Comparison of ENCODE assay signal across 20 cellular contexts in the genomic region with DNA sequence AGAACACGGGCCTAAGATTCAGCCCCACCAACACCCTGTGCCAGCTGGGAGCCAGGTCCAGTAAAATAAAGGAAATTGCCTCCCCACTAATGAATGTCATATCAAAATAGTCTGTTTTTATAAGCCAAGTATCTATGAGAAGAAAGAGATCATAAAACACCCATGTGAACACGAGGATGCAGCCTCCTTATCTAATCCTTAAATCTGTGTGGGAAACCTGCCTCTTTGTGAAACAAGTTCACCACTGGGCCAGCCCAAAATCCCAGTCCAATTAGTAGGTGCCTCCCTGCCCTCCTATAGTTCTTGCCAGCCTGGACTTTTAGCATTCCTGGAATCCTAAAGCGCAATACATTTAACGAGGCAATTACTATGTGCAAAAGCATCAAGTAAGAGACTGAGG. TPM values are rescaled to one million over a fixed set of nuclear protein-coding genes. Genes with fewer than 3 reads are reported as not detected.
DNase-seq lines count a peak whose midpoint lies in the region; ATAC-seq and TF ChIP-seq lines count a peak whose summit lies in the region.
"Had no signal": no experiment of that assay in that cellular context is flagged by ENCODE, and none has a peak within 500 bp of the region (broad histone marks: within the 10 kb centered on the region; RNA-seq: fewer than 3 reads in every experiment).

No MANE protein-coding gene starts in this region.

- no peak overlapping the region for H3K4me2 ChIP-seq in neural progenitor cell
- H3K4me2 ChIP-seq: GM23338 had no signal

- H3K36me3 ChIP-seq in A673 (ENCODE audit: insufficient read depth, low read length, poor library complexity, severe bottlenecking) (no peaks in the 10 kb centered on the region), neural progenitor cell (no peaks in the 10 kb centered on the region), breast epithelium (no peaks in the 10 kb centered on the region)

- POLR2A ChIA-PET in A673 (lab: Charles Lee; ENCODE audit: low non-redundant PET) (no interaction called here), HEK293T (lab: Yijun Ruan, JAX) (no interaction called here)

- CTCF ChIA-PET in A673 (lab: Charles Lee), result no interaction called here
- CTCF ChIA-PET in HEK293T (lab: Yijun Ruan, JAX), result interaction anchor here (0.9 to 1.0 kb wide), 2 partner anchors 20 to 667 kb away, joined by 3 read pairs; no protein-coding TSS in a partner anchor

- H4K20me1 ChIP-seq in neural progenitor cell (ENCODE audit: low read depth), result no peaks in the 10 kb centered on the region

- intact Hi-C loops in A673 (cut with micrococcal nuclease; ENCODE audit: unreplicated experiment), result no loop called here
- intact Hi-C loops in breast epithelium (cut with DNase I; ENCODE audit: low total_unique reads), result no loop called here

- H3K27ac ChIP-seq in A673 (ENCODE audit: low read depth, low read length, poor library complexity, severe bottlenecking), result no peak overlapping the region
- no peak overlapping the region for H3K27ac ChIP-seq in neural progenitor cell
- H3K27ac ChIP-seq in breast epithelium, result no peak overlapping the region
- H3K27ac ChIP-seq: BLaER1 treated with 17β-estradiol and CSF1 and Interleukin-3, amounts not matched to agents 10 nM and 100 nM had no signal

- H3K36me3 Mint-ChIP-seq in central memory CD8-positive, alpha-beta T cell (ENCODE audit: insufficient read depth), result no peaks in the 10 kb centered on the region
- no peaks in the 10 kb centered on the region for H3K36me3 Mint-ChIP-seq in neural progenitor cell

- peak; percentile 24 for DNase-seq in A673 (ENCODE audit: low spot score)
- DNase-seq in EH (ENCODE audit: low read depth), result peak; percentile 19
- DNase-seq in central memory CD8-positive, alpha-beta T cell (ENCODE audit: low spot score in 2 of 2), result no peak
- peak; percentile 45 for DNase-seq in neural progenitor cell (ENCODE audit: low spot score)
- DNase-seq in breast epithelium (ENCODE audit: low spot score in 2 of 2), result no peak
- no peak for DNase-seq in HEK293T (ENCODE audit: extremely low spot score)
- DNase-seq: 8988T; Caco-2; CD8-positive, alpha-beta memory T cell; DMS79 treated with DMSO at 0.1 percent for 48 hours; EL; HCEC 1CT; IMR-90 had no signal

- H3K4me3 Mint-ChIP-seq in central memory CD8-positive, alpha-beta T cell, result no peak overlapping the region
- no peak overlapping the region for H3K4me3 Mint-ChIP-seq in neural progenitor cell
- H3K4me3 Mint-ChIP-seq: B cell; CD8-positive, alpha-beta memory T cell; GM23338 had no signal

- H3K27me3 Mint-ChIP-seq in central memory CD8-positive, alpha-beta T cell, result no peaks in the 10 kb centered on the region
- no peaks in the 10 kb centered on the region for H3K27me3 Mint-ChIP-seq in neural progenitor cell (ENCODE audit: insufficient read depth, low read depth)
- H3K27me3 Mint-ChIP-seq: B cell; CD8-positive, alpha-beta memory T cell had no signal

- no TSS peak for BruUV-seq in A673 (replicated peaks; lab: Mats Ljungman, UMichigan)

- H3K27ac Mint-ChIP-seq in central memory CD8-positive, alpha-beta T cell (ENCODE audit: low read depth), result peak overlapping the region; percentile 17
- H3K27ac Mint-ChIP-seq in neural progenitor cell, result no peak overlapping the region
- H3K27ac Mint-ChIP-seq: B cell, GM23338 had no signal

- no peaks in the 10 kb centered on the region for H3K9me3 Mint-ChIP-seq in central memory CD8-positive, alpha-beta T cell
- H3K9me3 Mint-ChIP-seq in neural progenitor cell, result no peaks in the 10 kb centered on the region
- H3K9me3 Mint-ChIP-seq: CD8-positive, alpha-beta memory T cell; GM23338 had no signal

- no peaks in the 10 kb centered on the region for H3K27me3 ChIP-seq in A673 (replicated peaks; ENCODE audit: insufficient read depth, low read depth, low read length, poor library complexity)
- no peaks in the 10 kb centered on the region for H3K27me3 ChIP-seq in neural progenitor cell
- no peaks in the 10 kb centered on the region for H3K27me3 ChIP-seq in breast epithelium
- H3K27me3 ChIP-seq: BLaER1 treated with 17β-estradiol and CSF1 and Interleukin-3, amounts not matched to agents 10 nM and 100 nM had no signal

- H3K4me3 ChIP-seq in A673 (ENCODE audit: low read depth, low read length, poor library complexity, severe bottlenecking), result no peak overlapping the region
- no peak overlapping the region for H3K4me3 ChIP-seq in neural progenitor cell
- H3K4me3 ChIP-seq in breast epithelium, result no peak overlapping the region
- H3K4me3 ChIP-seq: BLaER1 treated with 17β-estradiol and CSF1 and Interleukin-3, amounts not matched to agents 10 nM and 100 nM; GM12878; GM23338; K562 had no signal

- peaks cover 30% of the 10 kb centered on the region for H3K4me1 Mint-ChIP-seq in central memory CD8-positive, alpha-beta T cell
- H3K4me1 Mint-ChIP-seq in neural progenitor cell, result peaks cover 8% of the 10 kb centered on the region
- H3K4me1 Mint-ChIP-seq: GM23338 had no signal

- H3F3A ChIP-seq in neural progenitor cell (ENCODE audit: low read depth), result peaks cover 4% of the 10 kb centered on the region

- H3K9ac ChIP-seq in neural progenitor cell, result no peak overlapping the region
- H3K9ac ChIP-seq: BLaER1 treated with 17β-estradiol and CSF1 and Interleukin-3, amounts not matched to agents 10 nM and 100 nM had no signal

- no peak for TF ChIP-seq POLR2A in breast epithelium (IDR thresholded peaks at IDR 0.05)

- H3K9me3 ChIP-seq in A673 (ENCODE audit: low read depth, low read length, poor library complexity, severe bottlenecking) (no peaks in the 10 kb centered on the region), neural progenitor cell (ENCODE audit: low read depth) (no peaks in the 10 kb centered on the region), breast epithelium (no peaks in the 10 kb centered on the region)
- H3K9me3 ChIP-seq: BLaER1 treated with 17β-estradiol and CSF1 and Interleukin-3, amounts not matched to agents 10 nM and 100 nM; Caco-2 had no signal

- H3K79me2 ChIP-seq in neural progenitor cell (ENCODE audit: low read depth), result no peaks in the 10 kb centered on the region

- ATAC-seq in central memory CD8-positive, alpha-beta T cell (replicated peaks; ENCODE audit: extremely low read depth, poor library complexity, severe bottlenecking), result no peak
- ATAC-seq in GM21529 (IDR thresholded peaks at IDR 0.05; ENCODE audit: unreplicated experiment) (no peak), GM19467 (IDR thresholded peaks at IDR 0.05; ENCODE audit: unreplicated experiment) (no peak)
- ATAC-seq: GM12878, GM23338, K562 had no signal

- H2AFZ ChIP-seq in neural progenitor cell (replicated peaks), result no peak overlapping the region
- H2AFZ ChIP-seq: GM23338 had no signal

- TF ChIP-seq CTCF in A673 (conservative IDR thresholded peaks at IDR 0.05; ENCODE audit: low read depth, low read length), result no peak
- TF ChIP-seq CTCF in neural progenitor cell (IDR thresholded peaks at IDR 0.05), result no peak
- no peak for TF ChIP-seq CTCF in breast epithelium (IDR thresholded peaks at IDR 0.05)

- peaks cover 4% of the 10 kb centered on the region for H3K4me1 ChIP-seq in A673 (ENCODE audit: insufficient read depth, low read length, poor library complexity, severe bottlenecking)
- H3K4me1 ChIP-seq in neural progenitor cell, result peaks cover 14% of the 10 kb centered on the region
- H3K4me1 ChIP-seq in breast epithelium, result no peaks in the 10 kb centered on the region
- H3K4me1 ChIP-seq: Caco-2 had no signal

TF ChIP-seq in HEK293T, 16 proteins besides CTCF, POLR2A, EP300 and RAD21:
- TF ChIP-seq HDGF (IDR thresholded peaks at IDR 0.05; ENCODE audit: borderline replicate concordance) (no peak), ZNF384 (IDR thresholded peaks at IDR 0.05) (no peak), FOXK2 (IDR thresholded peaks at IDR 0.05) (no peak), L3MBTL2 (conservative IDR thresholded peaks at IDR 0.05) (no peak), SP1 (IDR thresholded peaks at IDR 0.05) (no peak), FOXA1 (IDR thresholded peaks at IDR 0.05) (no peak), SUZ12 (IDR thresholded peaks at IDR 0.05) (no peak), CTBP1 (IDR thresholded peaks at IDR 0.05; ENCODE audit: borderline replicate concordance) (no peak), ELF4 (IDR thresholded peaks at IDR 0.05) (no peak), FOXM1 (IDR thresholded peaks at IDR 0.05; ENCODE audit: borderline replicate concordance) (no peak), BHLHE40 (IDR thresholded peaks at IDR 0.05; ENCODE audit: borderline replicate concordance) (no peak), ARNT (IDR thresholded peaks at IDR 0.05) (no peak), TARDBP (IDR thresholded peaks at IDR 0.05) (no peak), NFRKB (IDR thresholded peaks at IDR 0.05) (no peak), LEF1 (IDR thresholded peaks at IDR 0.05; ENCODE audit: borderline replicate concordance) (no peak)
- TF ChIP-seq, protein P1, sequence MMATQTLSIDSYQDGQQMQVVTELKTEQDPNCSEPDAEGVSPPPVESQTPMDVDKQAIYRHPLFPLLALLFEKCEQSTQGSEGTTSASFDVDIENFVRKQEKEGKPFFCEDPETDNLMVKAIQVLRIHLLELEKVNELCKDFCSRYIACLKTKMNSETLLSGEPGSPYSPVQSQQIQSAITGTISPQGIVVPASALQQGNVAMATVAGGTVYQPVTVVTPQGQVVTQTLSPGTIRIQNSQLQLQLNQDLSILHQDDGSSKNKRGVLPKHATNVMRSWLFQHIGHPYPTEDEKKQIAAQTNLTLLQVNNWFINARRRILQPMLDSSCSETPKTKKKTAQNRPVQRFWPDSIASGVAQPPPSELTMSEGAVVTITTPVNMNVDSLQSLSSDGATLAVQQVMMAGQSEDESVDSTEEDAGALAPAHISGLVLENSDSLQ (IDR thresholded peaks at IDR 0.05), result no peak

RNA-seq across cellular contexts. Expression of a gene that starts 42.0 kb away (rescaled TPM):
- total RNA-seq in A673 (2021) (21.5 and 28.5 TPM in 2 replicates), neural progenitor cell (ENCODE audit: low replicate concordance) (15.0 and 20.4 TPM in 2 replicates), breast epithelium (10 to 100 TPM; 19.5 to 49.8 (median 28.5) TPM)

Comparison
In these comparisons a context has a peak if more than half of its experiments do, and no peak if none do; other contexts are left out.
1. DNase-seq: peak in A673 (single experiment), EH (single experiment) and neural progenitor cell (single experiment); none in central memory CD8-positive, alpha-beta T cell (0 of 2), breast epithelium (0 of 2) and HEK293T (single experiment).